Comparison of ENCODE assay signal across 16 cellular contexts in the genomic region with DNA sequence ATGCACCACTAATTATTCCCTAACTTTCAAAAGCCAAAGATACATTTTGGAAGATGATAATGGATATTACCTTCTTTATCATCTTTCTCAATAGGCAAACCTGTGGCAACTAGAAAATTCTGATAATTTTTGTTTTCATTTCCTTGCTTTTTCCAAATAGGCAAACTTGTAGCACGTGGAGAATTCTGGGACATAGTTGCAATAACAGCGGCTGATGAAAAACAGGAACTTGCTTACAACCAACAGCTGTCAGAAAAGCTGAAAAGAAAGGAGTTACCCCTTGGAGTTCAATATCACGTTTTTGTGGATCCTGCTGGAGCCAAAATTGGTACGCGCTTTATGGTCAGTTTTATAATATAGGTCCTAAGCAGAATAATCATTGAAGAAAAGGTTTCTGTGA. TPM values are rescaled to one million over a fixed set of nuclear protein-coding genes. Genes with fewer than 3 reads are reported as not detected.
DNase-seq lines count a peak whose midpoint lies in the region; ATAC-seq, FAIRE-seq and TF ChIP-seq lines count a peak whose summit lies in the region.
"Had no signal": no experiment of that assay in that cellular context is flagged by ENCODE, and none has a peak within 500 bp of the region (broad histone marks: within the 10 kb centered on the region; RNA-seq: fewer than 3 reads in every experiment).

No MANE protein-coding gene starts in this region.

- no peaks in the 10 kb centered on the region for H3K9me3 ChIP-seq in Karpas-422 (ENCODE audit: low read length)
- H3K9me3 ChIP-seq: thoracic aorta had no signal

- H3K4me1 ChIP-seq in Karpas-422 (ENCODE audit: low read length), result peaks cover 18% of the 10 kb centered on the region

- no peaks in the 10 kb centered on the region for H3K27me3 ChIP-seq in Karpas-422 (ENCODE audit: low read length)
- H3K27me3 ChIP-seq: brain microvascular endothelial cell had no signal

- H2AFZ ChIP-seq in Karpas-422 (ENCODE audit: low read length), result peak overlapping the region; percentile 86; the same call in 1 of the 2 replicates
- H2AFZ ChIP-seq: GM23338 had no signal

- DNase-seq in NCI-H2227 (lab: John Stamatoyannopoulos, UW; ENCODE audit: unreplicated experiment) (peak; percentile 3), NCI-H2227 treated with DMSO at 0.1 percent for 48 hours (lab: John Stamatoyannopoulos, UW) (no peak), Karpas-422 (no peak), activated B cell treated with CpG ODN at 0.5 μM for 24 hours (no peak), left colon (no peak), RCC 7860 (ENCODE audit: low spot score) (no peak)
- no peak for DNase-seq in naive thymus-derived CD8-positive, alpha-beta T cell
- DNase-seq: activated CD8-positive, alpha-beta memory T cell treated with anti-CD3 and anti-CD28 coated beads, Interleukin-2, amount 10 ng/mL, durations not matched to agents 7 days and 5 days; brain microvascular endothelial cell; SHP77 treated with DMSO at 0.1 percent for 48 hours; stimulated activated CD4-positive, alpha-beta T cell treated with anti-CD3 and anti-CD28 coated beads, Interleukin-4, amount 100 ng/mL, for 4 hours had no signal

- H3K79me2 ChIP-seq in Karpas-422 (ENCODE audit: low read length), result no peaks in the 10 kb centered on the region

- ATAC-seq in activated B cell treated with CpG ODN at 0.5 μM for 24 hours (ENCODE audit: low read depth), result no peak
- no peak for ATAC-seq in naive thymus-derived CD8-positive, alpha-beta T cell
- no peak for ATAC-seq in left colon
- no peak for ATAC-seq in GM18868 (IDR thresholded peaks at IDR 0.05; ENCODE audit: unreplicated experiment)
- ATAC-seq: activated CD8-positive, alpha-beta memory T cell treated with anti-CD3 and anti-CD28 coated beads, Interleukin-2, amount 10 ng/mL, durations not matched to agents 7 days and 5 days; GM23338 had no signal

- FAIRE-seq in RCC 7860 (lab: Jason Lieb, UNC), result no peak
- FAIRE-seq: keratinocyte had no signal

- H3K4me2 ChIP-seq in Karpas-422 (ENCODE audit: low read depth, low read length, poor library complexity, severe bottlenecking), result peak overlapping the region; percentile 90

- H3K4me1 Mint-ChIP-seq in activated B cell treated with CpG ODN at 0.5 μM for 24 hours, result peaks cover 27% of the 10 kb centered on the region
- peaks cover 3 to 32% (median 19%) of the 10 kb centered on the region in 4 donors for H3K4me1 Mint-ChIP-seq in naive thymus-derived CD8-positive, alpha-beta T cell

- POLR2A ChIA-PET in activated B cell treated with CpG ODN at 0.5 μM for 24 hours (lab: Charles Lee), result interaction anchor here (2.8 kb wide), 1 partner anchor 534 kb away, joined by 12 read pairs; a partner anchor contains a TSS
- POLR2A ChIA-PET in naive thymus-derived CD8-positive, alpha-beta T cell (lab: Charles Lee), result no interaction called here

- H3K9me2 ChIP-seq in Karpas-422 (replicated peaks; ENCODE audit: insufficient read depth, low read length), result no peaks in the 10 kb centered on the region

- H3K36me3 Mint-ChIP-seq in activated B cell treated with CpG ODN at 0.5 μM for 24 hours (ENCODE audit: low read depth), result peaks cover 27% of the 10 kb centered on the region
- peaks cover 0 to 27% (median 25%) of the 10 kb centered on the region in 3 donors for H3K36me3 Mint-ChIP-seq in naive thymus-derived CD8-positive, alpha-beta T cell

- no peak overlapping the region for H3K27ac ChIP-seq in Karpas-422 (ENCODE audit: low read length)
- H3K27ac ChIP-seq: brain microvascular endothelial cell, thoracic aorta had no signal

- CTCF ChIA-PET in activated B cell treated with CpG ODN at 0.5 μM for 24 hours (lab: Charles Lee), result interaction anchor here (1.6 kb wide), 1 partner anchor 534 kb away, joined by 3 read pairs; a partner anchor contains a TSS

- peak overlapping the region; percentile 73 for H3K4me3 ChIP-seq in Karpas-422 (ENCODE audit: low read length)

- peak overlapping the region; percentile 87 for H3K4me3 Mint-ChIP-seq in activated B cell treated with CpG ODN at 0.5 μM for 24 hours
- H3K4me3 Mint-ChIP-seq in naive thymus-derived CD8-positive, alpha-beta T cell, result peak overlapping the region in 6 of 10 donors; percentile 65 to 94 (median 90)

- no peaks in the 10 kb centered on the region for H3K27me3 Mint-ChIP-seq in activated B cell treated with CpG ODN at 0.5 μM for 24 hours
- no peaks in the 10 kb centered on the region for H3K27me3 Mint-ChIP-seq in naive thymus-derived CD8-positive, alpha-beta T cell
- H3K27me3 Mint-ChIP-seq: activated CD8-positive, alpha-beta memory T cell treated with anti-CD3 and anti-CD28 coated beads, Interleukin-2, amount 10 ng/mL, durations not matched to agents 7 days and 5 days had no signal

- intact Hi-C loops in activated B cell treated with CpG ODN at 0.5 μM for 24 hours (cut with micrococcal nuclease) (loop anchor here (2.0 to 10.0 kb wide), 5 partner anchors 453 to 1917 kb away; a partner anchor contains a TSS), left colon (cut with DNase I, micrococcal nuclease) (no loop called here)

- no peaks in the 10 kb centered on the region for H3K36me3 ChIP-seq in Karpas-422 (ENCODE audit: insufficient read depth, low read length)
- H3K36me3 ChIP-seq: brain microvascular endothelial cell had no signal

- H3K27ac Mint-ChIP-seq in activated B cell treated with CpG ODN at 0.5 μM for 24 hours, result no peak overlapping the region
- H3K27ac Mint-ChIP-seq in naive thymus-derived CD8-positive, alpha-beta T cell, result peak overlapping the region in 3 of 10 donors; percentile 66 to 98 (median 95)
- H3K27ac Mint-ChIP-seq: GM23338 had no signal

- no peaks in the 10 kb centered on the region for H3K9me3 Mint-ChIP-seq in activated B cell treated with CpG ODN at 0.5 μM for 24 hours
- no peaks in the 10 kb centered on the region for H3K9me3 Mint-ChIP-seq in naive thymus-derived CD8-positive, alpha-beta T cell
- H3K9me3 Mint-ChIP-seq: GM23338 had no signal

- H4K20me1 ChIP-seq in Karpas-422 (ENCODE audit: insufficient read depth, low read depth, low read length), result no peaks in the 10 kb centered on the region

- no peak for TF ChIP-seq CTCF in activated B cell treated with CpG ODN at 0.5 μM for 24 hours (IDR thresholded peaks at IDR 0.05)

- H3K9ac ChIP-seq in Karpas-422 (ENCODE audit: low read length), result no peak overlapping the region

RNA-seq across cellular contexts. Expression of a gene that starts 1.5 kb away (rescaled TPM):
- total RNA-seq in Karpas-422 (2014; rRNA removed; shearing (Covaris generic); ENCODE audit: low replicate concordance), result 7.4 and 14.2 TPM in 2 replicates
- total RNA-seq in activated B cell treated with CpG ODN at 0.5 μM for 24 hours, result 10.1 and 12.0 TPM in 2 replicates
- total RNA-seq in naive thymus-derived CD8-positive, alpha-beta T cell, result 10 to 100 TPM; 10.2 to 13.1 TPM
- 1 to 10 TPM; 5.0 to 7.2 (median 5.5) TPM for polyA plus RNA-seq in naive thymus-derived CD8-positive, alpha-beta T cell
- 10 to 100 TPM; 19.8 to 26.2 TPM for total RNA-seq in left colon

RNA-seq across cellular contexts. Expression of a gene that starts 1.5 kb away (rescaled TPM):
- 0.67 and 0.90 TPM in 2 replicates for total RNA-seq in Karpas-422 (2014; rRNA removed; shearing (Covaris generic); ENCODE audit: low replicate concordance)
- 1.00 and 1.5 TPM in 2 replicates for total RNA-seq in activated B cell treated with CpG ODN at 0.5 μM for 24 hours
- 1 to 10 TPM; 2.0 TPM for total RNA-seq in naive thymus-derived CD8-positive, alpha-beta T cell
- 1 to 10 TPM; 1.6 to 4.1 (median 2.9) TPM for polyA plus RNA-seq in naive thymus-derived CD8-positive, alpha-beta T cell
- under 1 TPM; 0.34 TPM for total RNA-seq in left colon

RNA-seq across cellular contexts. Expression of a gene that starts 35.7 kb away (rescaled TPM):
- 0.48 and 0.90 TPM in 2 replicates for total RNA-seq in Karpas-422 (2014; rRNA removed; shearing (Covaris generic); ENCODE audit: low replicate concordance)
- total RNA-seq in activated B cell treated with CpG ODN at 0.5 μM for 24 hours (not detected in 2 replicates), left colon (1 to 10 TPM in 1 of 2 donors, not detected in 1; 1.0 TPM)
- 1 to 10 TPM in 1 of 2 experiments, not detected in 1; 2.4 TPM for total RNA-seq in naive thymus-derived CD8-positive, alpha-beta T cell
- polyA plus RNA-seq in naive thymus-derived CD8-positive, alpha-beta T cell, result under 1 TPM in 1 of 3 donors, not detected in 2; 0.43 TPM
- total RNA-seq: activated CD8-positive, alpha-beta memory T cell treated with anti-CD3 and anti-CD28 coated beads, Interleukin-2, amount 10 ng/mL, durations not matched to agents 7 days and 5 days; GM23338; osteocyte had no signal
- polyA plus RNA-seq: GM23338 had no signal
